In genomic region chr6:3162067-3162497, GRCh38 we compare ENCODE assay signal across 8 cellular contexts. TPM values are rescaled to one million over a fixed set of nuclear protein-coding genes. Genes with fewer than 3 reads are reported as not detected.
DNase-seq lines count a peak whose midpoint lies in the region; ATAC-seq, FAIRE-seq and TF ChIP-seq lines count a peak whose summit lies in the region.

No MANE protein-coding gene starts in this region.

- H3K9me3 Mint-ChIP-seq in activated CD8-positive, alpha-beta memory T cell treated with anti-CD3 and anti-CD28 coated beads, Interleukin-2, amount 10 ng/mL, durations not matched to agents 7 days and 5 days (ENCODE audit: low read depth), result no peaks in the 10 kb centered on the region

- H3K27ac ChIP-seq in HUES6 (ENCODE audit: low read depth, low read length) (peak overlapping the region; percentile 95; the same call in 1 of the 2 replicates), GM12878 (ENCODE audit: control insufficient read depth, insufficient read depth) (no peak overlapping the region), muscle layer of duodenum (ENCODE audit: low read length) (peak overlapping the region; percentile 67)

- no peak overlapping the region for H3K4me3 Mint-ChIP-seq in activated CD8-positive, alpha-beta memory T cell treated with anti-CD3 and anti-CD28 coated beads, Interleukin-2, amount 10 ng/mL, durations not matched to agents 7 days and 5 days

- in situ Hi-C loops in GM12878 (cut with MboI), result no loop called here

- DNase-seq in AG10803 (ENCODE audit: low read depth) (no peak), GM12878 (ENCODE audit: low read depth, low spot score) (no peak), UCSD-AML1 (lab: John Stamatoyannopoulos, UW; ENCODE audit: unreplicated experiment) (no peak), COR-L47 (lab: John Stamatoyannopoulos, UW) (no peak)
- DNase-seq in activated CD8-positive, alpha-beta memory T cell treated with anti-CD3 and anti-CD28 coated beads, Interleukin-2, amount 10 ng/mL, durations not matched to agents 7 days and 5 days, result no peak

- peaks cover 69% of the 10 kb centered on the region for H3K4me1 ChIP-seq in HUES6 (ENCODE audit: control insufficient read depth, insufficient read depth, low read length)
- peaks cover 5% of the 10 kb centered on the region for H3K4me1 ChIP-seq in GM12878 (ENCODE audit: control insufficient read depth, insufficient read depth, low read length)
- no peaks in the 10 kb centered on the region for H3K4me1 ChIP-seq in muscle layer of duodenum (ENCODE audit: control insufficient read depth in 1 of 2, insufficient read depth in 2 of 2, low read length in 2 of 2)

- no peak; the same call in 2 of the 3 replicates for ATAC-seq in GM12878
- ATAC-seq in GM21737 (IDR thresholded peaks at IDR 0.05; ENCODE audit: unreplicated experiment), result no peak
- no peak for ATAC-seq in activated CD8-positive, alpha-beta memory T cell treated with anti-CD3 and anti-CD28 coated beads, Interleukin-2, amount 10 ng/mL, durations not matched to agents 7 days and 5 days

- no peaks in the 10 kb centered on the region for H3K79me2 ChIP-seq in GM12878 (ENCODE audit: control insufficient read depth, insufficient read depth, low read length)

- H3K27ac Mint-ChIP-seq in activated CD8-positive, alpha-beta memory T cell treated with anti-CD3 and anti-CD28 coated beads, Interleukin-2, amount 10 ng/mL, durations not matched to agents 7 days and 5 days, result no peak overlapping the region

- TF ChIP-seq EP300 in GM12878 (IDR thresholded peaks at IDR 0.05; ENCODE audit: borderline replicate concordance in 1 of 2, control insufficient read depth in 1 of 2, low read depth in 2 of 2, low read length in 2 of 2), result no peak

- SMC1A ChIA-PET in GM12878 (lab: Charles Lee; ENCODE audit: uncharacterized antibody, unreplicated experiment), result interaction anchor here (1.3 kb wide), 1 partner anchor 92 kb away, joined by 3 read pairs; no protein-coding TSS in a partner anchor

- H3K27me3 ChIP-seq in HUES6 (ENCODE audit: control insufficient read depth, insufficient read depth, low read length), result no peaks in the 10 kb centered on the region
- peaks cover 0 to 2% of the 10 kb centered on the region in 2 experiments; a peak in 1 of 4 replicates for H3K27me3 ChIP-seq in GM12878 (replicated peaks in 1 of 2; ENCODE audit: control insufficient read depth in 2 of 2, insufficient read depth in 2 of 2, low read length in 1 of 2)
- no peaks in the 10 kb centered on the region for H3K27me3 ChIP-seq in muscle layer of duodenum (ENCODE audit: low read depth, low read length)

- TF ChIP-seq CTCF in AG10803 (conservative IDR thresholded peaks at IDR 0.05; ENCODE audit: low read length) (no peak), GM12878 (IDR thresholded peaks at IDR 0.05 in 2 of 3, conservative IDR thresholded peaks at IDR 0.05 in 1 of 3; ENCODE audit: control insufficient read depth in 2 of 3, extremely low read depth in 1 of 3, insufficient read depth in 1 of 3, low read depth in 3 of 3, low read length in 3 of 3) (no peak)

- H3K9ac ChIP-seq in HUES6 (ENCODE audit: low read length), result peak overlapping the region; percentile 99
- H3K9ac ChIP-seq in GM12878 (ENCODE audit: control insufficient read depth, insufficient read depth, low read length), result no peak overlapping the region

- BruUV-seq in GM12878 (replicated peaks; lab: Mats Ljungman, UMichigan), result no TSS peak

- H3K9me3 ChIP-seq in HUES6 (ENCODE audit: control insufficient read depth, insufficient read depth, low read depth, low read length), result no peaks in the 10 kb centered on the region
- H3K9me3 ChIP-seq in GM12878 (replicated peaks; ENCODE audit: control insufficient read depth, insufficient read depth, low read length), result no peaks in the 10 kb centered on the region
- no peaks in the 10 kb centered on the region for H3K9me3 ChIP-seq in muscle layer of duodenum (ENCODE audit: control insufficient read depth in 1 of 2, low read length in 2 of 2)

- no peak for FAIRE-seq in GM12878 (lab: Jason Lieb, UNC)

- CTCF ChIA-PET in GM12878 (lab: Yijun Ruan, JAX), result interaction anchor here (2.1 kb wide), 1 partner anchor 89 kb away, joined by 12 read pairs; no protein-coding TSS in a partner anchor
- CTCF ChIA-PET in activated CD8-positive, alpha-beta memory T cell treated with anti-CD3 and anti-CD28 coated beads, Interleukin-2, amount 10 ng/mL, durations not matched to agents 7 days and 5 days (lab: Charles Lee), result interaction anchor here (1.0 to 1.9 kb wide), 4 partner anchors 9 to 163 kb away, joined by 3 to 12 read pairs (median 4); partner anchors contain the start of gene NQO2

- peaks cover 2% of the 10 kb centered on the region for H3K36me3 Mint-ChIP-seq in activated CD8-positive, alpha-beta memory T cell treated with anti-CD3 and anti-CD28 coated beads, Interleukin-2, amount 10 ng/mL, durations not matched to agents 7 days and 5 days

- 54% methylated on average over 7 of the region's 7 CpGs for WGBS in GM12878 (ENCODE audit: insufficient coverage, insufficient replicate concordance, low lambda C conversion rate, missing lambda C conversion rate)

- H2AFZ ChIP-seq in GM12878 (ENCODE audit: control insufficient read depth, low read depth, low read length), result no peak overlapping the region

- no peak overlapping the region; the same call in 1 of the 2 replicates for H3K4me2 ChIP-seq in GM12878 (ENCODE audit: control insufficient read depth, insufficient read depth)

- RAD21 ChIA-PET in GM12878 (lab: Charles Lee; ENCODE audit: unreplicated experiment), result interaction anchor here (0.7 to 1.5 kb wide), 4 partner anchors 32 to 1034 kb away, joined by 3 to 4 read pairs (median 3); no protein-coding TSS in a partner anchor

- intact Hi-C loops in GM12878 (cut with micrococcal nuclease; ENCODE audit: unreplicated experiment), result loop anchor here (2.0 kb wide), 1 partner anchor 47 kb away; no protein-coding TSS in a partner anchor

- TF ChIP-seq POLR2A in GM12878 (IDR thresholded peaks at IDR 0.05; ENCODE audit: low read depth, low read length), result no peak

- POLR2A ChIA-PET in GM12878 (lab: Charles Lee), result no interaction called here

- peaks cover 33% of the 10 kb centered on the region for H3K27me3 Mint-ChIP-seq in activated CD8-positive, alpha-beta memory T cell treated with anti-CD3 and anti-CD28 coated beads, Interleukin-2, amount 10 ng/mL, durations not matched to agents 7 days and 5 days

- no peak for TF ChIP-seq RAD21 in GM12878 (IDR thresholded peaks at IDR 0.05; ENCODE audit: insufficient read depth, low read depth, low read length)

- H3K4me3 ChIP-seq in AG10803 (ENCODE audit: low read length) (peak overlapping the region; percentile 72), HUES6 (ENCODE audit: low read depth, low read length) (peak overlapping the region; percentile 74), GM12878 (no peak overlapping the region), muscle layer of duodenum (ENCODE audit: low read depth in 1 of 2, low read length in 2 of 2) (peak overlapping the region; percentile 72 to 74)

- H4K20me1 ChIP-seq in GM12878 (ENCODE audit: control insufficient read depth, insufficient read depth), result no peaks in the 10 kb centered on the region

- peaks cover 20% of the 10 kb centered on the region for H3K4me1 Mint-ChIP-seq in activated CD8-positive, alpha-beta memory T cell treated with anti-CD3 and anti-CD28 coated beads, Interleukin-2, amount 10 ng/mL, durations not matched to agents 7 days and 5 days

- H3K36me3 ChIP-seq in HUES6 (ENCODE audit: control insufficient read depth, insufficient read depth, low read length) (no peaks in the 10 kb centered on the region), GM12878 (ENCODE audit: control insufficient read depth in 2 of 2, insufficient read depth in 2 of 2, low read length in 1 of 2) (no peaks in the 10 kb centered on the region), muscle layer of duodenum (ENCODE audit: control insufficient read depth in 1 of 2, insufficient read depth in 2 of 2, low read length in 2 of 2) (no peaks in the 10 kb centered on the region)

RNA-seq across cellular contexts. Expression of gene TUBB2A, which starts 4.7 kb away (rescaled TPM):
- total RNA-seq in GM12878 (2013; cell fraction: nucleolus; rRNA removed), result 2.4 and 3.7 TPM in 2 replicates
- total RNA-seq in GM12878 (2014; rRNA removed) (47.0 and 49.5 TPM in 2 replicates), GM12878 (2014; rRNA removed; fragmentation: Illumina TruSeq; extraction: Trizol) (17.8 and 22.7 TPM in 2 replicates), GM12878 (2021) (46.6 and 47.6 TPM in 2 replicates)
- 6.1 TPM for polyA plus RNA-seq in GM12878 (2011; ENCODE audit: low read depth)
- polyA plus RNA-seq in GM12878 (2011; rRNA removed) (2.3 and 4.9 TPM in 2 replicates), GM12878 (2014; fragmentation: Illumina TruSeq; extraction: Trizol) (9.6 and 23.1 TPM in 2 replicates), GM12878 (2014; fragmentation: Nextera tagmentation; extraction: Ambion mirVana) (1 to 10 TPM; 2.2 to 6.0 TPM), GM12878 (2014; rRNA removed) (46.1 and 49.3 TPM in 2 replicates), GM12878 (2016; fragmentation: Nextera tagmentation; extraction: Ambion mirVana) (10 to 100 TPM; 39.5 to 44.0 TPM)
- polyA plus RNA-seq in GM12878 (2011; cell fraction: cytosol; rRNA removed), result 4.5 and 6.8 TPM in 2 replicates
- 4.8 and 7.0 TPM in 2 replicates for polyA plus RNA-seq in GM12878 (2011; cell fraction: nucleus; rRNA removed)
- 11.6 and 23.7 TPM in 2 replicates for polyA plus RNA-seq in GM12878 (2012)
- polyA minus RNA-seq in GM12878 (2011; rRNA and poly(A)+ RNA removed), result 3.7 and 4.4 TPM in 2 replicates
- polyA minus RNA-seq in GM12878 (2011; cell fraction: cytosol; rRNA and poly(A)+ RNA removed), result 3.1 and 4.2 TPM in 2 replicates
- 1.5 and 3.1 TPM in 2 replicates for polyA minus RNA-seq in GM12878 (2011; cell fraction: nucleus; rRNA and poly(A)+ RNA removed)
- 1 to 10 TPM; 1.3 to 2.0 TPM for total RNA-seq in activated CD8-positive, alpha-beta memory T cell treated with anti-CD3 and anti-CD28 coated beads, Interleukin-2, amount 10 ng/mL, durations not matched to agents 7 days and 5 days

RNA-seq across cellular contexts. Expression of gene BPHL, which starts 43.6 kb away (rescaled TPM):
- 14.4 and 17.9 TPM in 2 replicates for total RNA-seq in GM12878 (2013; cell fraction: nucleolus; rRNA removed)
- 11.3 and 12.2 TPM in 2 replicates for total RNA-seq in GM12878 (2014; rRNA removed)
- total RNA-seq in GM12878 (2014; rRNA removed; fragmentation: Illumina TruSeq; extraction: Trizol), result 10.9 and 12.9 TPM in 2 replicates
- 12.9 and 13.7 TPM in 2 replicates for total RNA-seq in GM12878 (2021)
- 5.0 TPM for polyA plus RNA-seq in GM12878 (2011; ENCODE audit: low read depth)
- 11.2 and 11.8 TPM in 2 replicates for polyA plus RNA-seq in GM12878 (2011; rRNA removed)
- 7.2 and 7.5 TPM in 2 replicates for polyA plus RNA-seq in GM12878 (2011; cell fraction: cytosol; rRNA removed)
- polyA plus RNA-seq in GM12878 (2011; cell fraction: nucleus; rRNA removed), result 7.8 and 9.1 TPM in 2 replicates
- 4.2 and 6.4 TPM in 2 replicates for polyA plus RNA-seq in GM12878 (2012)
- polyA plus RNA-seq in GM12878 (2014; fragmentation: Illumina TruSeq; extraction: Trizol), result 10.8 and 11.7 TPM in 2 replicates
- polyA plus RNA-seq in GM12878 (2014; fragmentation: Nextera tagmentation; extraction: Ambion mirVana), result 10 to 100 TPM in 1 of 2 experiments, 1 to 10 TPM in 1; 8.0 to 12.9 TPM
- polyA plus RNA-seq in GM12878 (2014; rRNA removed), result 13.3 and 13.8 TPM in 2 replicates
- 10 to 100 TPM; 15.9 to 17.8 TPM for polyA plus RNA-seq in GM12878 (2016; fragmentation: Nextera tagmentation; extraction: Ambion mirVana)
- polyA minus RNA-seq in GM12878 (2011; rRNA and poly(A)+ RNA removed), result 4.5 and 5.3 TPM in 2 replicates
- polyA minus RNA-seq in GM12878 (2011; cell fraction: cytosol; rRNA and poly(A)+ RNA removed), result 2.0 and 2.9 TPM in 2 replicates
- 3.0 and 5.0 TPM in 2 replicates for polyA minus RNA-seq in GM12878 (2011; cell fraction: nucleus; rRNA and poly(A)+ RNA removed)
- total RNA-seq in activated CD8-positive, alpha-beta memory T cell treated with anti-CD3 and anti-CD28 coated beads, Interleukin-2, amount 10 ng/mL, durations not matched to agents 7 days and 5 days, result 1 to 10 TPM; 5.3 to 9.2 TPM
